23 cellular contexts compared by ENCODE assay signal in the genomic region with DNA sequence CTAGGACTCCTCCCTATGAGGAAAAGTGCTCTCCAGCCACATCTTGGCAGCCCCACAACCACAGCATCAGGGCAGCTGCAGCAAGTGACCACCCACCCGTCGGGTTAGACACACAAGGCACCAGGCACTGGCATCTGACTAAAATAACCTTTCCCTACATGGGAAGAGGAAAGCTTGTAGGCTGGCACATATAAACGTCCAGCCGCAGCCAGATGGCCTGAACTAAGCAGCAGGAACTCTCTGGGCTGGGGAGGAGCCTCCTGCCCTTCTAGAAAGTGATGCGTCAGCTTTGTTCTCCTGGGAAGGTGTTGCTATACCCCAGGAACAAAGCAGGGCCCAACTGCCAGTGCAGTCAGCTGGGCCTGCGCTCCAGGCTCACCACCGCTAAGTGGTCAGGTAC.
DNase-seq lines count a peak whose midpoint lies in the region; ATAC-seq and TF ChIP-seq lines count a peak whose summit lies in the region.
"Had no signal": no experiment of that assay in that cellular context is flagged by ENCODE, and none has a peak within 500 bp of the region (broad histone marks: within the 10 kb centered on the region; RNA-seq: fewer than 3 reads in every experiment).

No MANE protein-coding gene starts in this region.

- H3K4me3 ChIP-seq in heart left ventricle (no peak overlapping the region), parathyroid adenoma (ENCODE audit: low read depth, low read length) (no peak overlapping the region)
- H3K4me3 ChIP-seq: colonic mucosa, K562, SJCRH30 had no signal

- no peak overlapping the region for H3K9ac ChIP-seq in parathyroid adenoma

- H3K27me3 ChIP-seq in heart left ventricle (no peaks in the 10 kb centered on the region), parathyroid adenoma (ENCODE audit: control insufficient read depth, insufficient read depth, low read length) (no peaks in the 10 kb centered on the region)
- H3K27me3 ChIP-seq: colonic mucosa, SJCRH30 had no signal

- peak overlapping the region in 10 of 12 donors; percentile 11 to 68 (median 54) for H3K27ac ChIP-seq in heart left ventricle
- H3K27ac ChIP-seq in parathyroid adenoma = peak overlapping the region; percentile 88
- H3K27ac ChIP-seq: colonic mucosa, neutrophil, SJCRH30 had no signal

- ATAC-seq in heart left ventricle (peak; percentile 92 to 95 (median 92)), GM18870 (IDR thresholded peaks at IDR 0.05; ENCODE audit: unreplicated experiment) (no peak)
- ATAC-seq: activated CD8-positive, alpha-beta T cell treated with anti-CD3 and anti-CD28 coated beads, Interleukin-2, amount 10 ng/mL, durations not matched to agents 7 days and 5 days; activated naive CD8-positive, alpha-beta T cell treated with anti-CD3 and anti-CD28 coated beads, Interleukin-2, amount 50 U/mL, for 24 hours; esophagus mucosa; K562; stimulated activated naive B cell treated with anti-CD40 and anti-IgM and Interleukin-4, amounts not matched to agents 10 μg/mL and 1 μg/mL and 100 μg/mL, for 72 hours had no signal

- H3K4me1 ChIP-seq in heart left ventricle (peaks cover 0 to 20% (median under 1%) of the 10 kb centered on the region in 12 donors), parathyroid adenoma (peaks cover 52% of the 10 kb centered on the region)
- H3K4me1 ChIP-seq: colonic mucosa, SJCRH30 had no signal

- TF ChIP-seq CTCF in heart left ventricle (IDR thresholded peaks at IDR 0.05) = no peak
- no peak for TF ChIP-seq CTCF in parathyroid adenoma (IDR thresholded peaks at IDR 0.05)

- peak; percentile 85 for DNase-seq in cerebellar cortex (ENCODE audit: low spot score)
- peak in 4 of 5 donors; percentile 50 to 82 (median 67) for DNase-seq in heart left ventricle
- no peak for DNase-seq in NCI-H524 treated with DMSO at 0.1 percent for 48 hours (lab: John Stamatoyannopoulos, UW)
- no peak for DNase-seq in NCI-H526 treated with DMSO at 0.1 percent for 48 hours (lab: John Stamatoyannopoulos, UW)
- no peak for DNase-seq in 8988T
- DNase-seq: activated CD4-positive, alpha-beta T cell treated with anti-CD3 and anti-CD28 coated beads for 1 hour; activated CD8-positive, alpha-beta T cell treated with anti-CD3 and anti-CD28 coated beads, Interleukin-2, amount 10 ng/mL, durations not matched to agents 7 days and 5 days; activated gamma-delta T cell; activated naive CD8-positive, alpha-beta T cell treated with anti-CD3 and anti-CD28 coated beads, Interleukin-2, amount 50 U/mL, for 24 hours; CD4-positive, alpha-beta T cell; colonic mucosa; kidney; NCI-H1417 treated with DMSO at 0.1 percent for 48 hours; NCI-H510A; SJCRH30; stimulated activated CD4-positive, alpha-beta T cell treated with anti-CD3 and anti-CD28 coated beads, Interleukin-4, amount 100 ng/mL, for 24 hours; stimulated activated naive B cell treated with anti-CD40 and anti-IgM and Interleukin-4, amounts not matched to agents 10 μg/mL and 1 μg/mL and 100 μg/mL, for 72 hours; T-helper 1 cell had no signal

- no peak for TF ChIP-seq POLR2A in heart left ventricle (IDR thresholded peaks at IDR 0.05)

- WGBS in heart left ventricle, 4 donors = 50 to 80% (median 58%) methylated on average over 6 to 7 of the region's 7 CpGs

- H3K4me2 ChIP-seq in parathyroid adenoma (ENCODE audit: low read length) = peak overlapping the region; percentile 35

- H3K9me3 ChIP-seq in heart left ventricle = no peaks in the 10 kb centered on the region
- H3K9me3 ChIP-seq in parathyroid adenoma (ENCODE audit: control insufficient read depth, low read length) = no peaks in the 10 kb centered on the region
- H3K9me3 ChIP-seq: colonic mucosa, neutrophil, SJCRH30 had no signal

- peak overlapping the region; percentile 78 for H2AFZ ChIP-seq in parathyroid adenoma

- no peaks in the 10 kb centered on the region for H3K36me3 ChIP-seq in heart left ventricle
- no peaks in the 10 kb centered on the region for H3K36me3 ChIP-seq in parathyroid adenoma (ENCODE audit: control insufficient read depth, insufficient read depth, low read length)
- H3K36me3 ChIP-seq: colonic mucosa, neutrophil, SJCRH30 had no signal

- intact Hi-C loops in heart left ventricle (cut with DNase I) = no loop called here

- no peaks in the 10 kb centered on the region for H3K79me2 ChIP-seq in parathyroid adenoma

Comparison
In these comparisons a context has a peak if more than half of its experiments do, and no peak if none do; other contexts are left out.
1. DNase-seq: peak in cerebellar cortex (single experiment) and heart left ventricle (4 of 5); none in NCI-H524 treated with DMSO at 0.1 percent for 48 hours (single experiment), NCI-H526 treated with DMSO at 0.1 percent for 48 hours (single experiment) and 8988T (single experiment).